In genomic region chr2:11551569-11552259, GRCh38 we compare ENCODE assay signal across 1 cellular context.
TF ChIP-seq lines count a peak whose summit lies in the region.

No MANE protein-coding gene starts in this region.

TF ChIP-seq in HepG2, 621 proteins besides CTCF, POLR2A, EP300 and RAD21:
- TF ChIP-seq TRIM24 (CRISPR knock-in tag; IDR thresholded peaks at IDR 0.05): 0 out of 2 replicates have a peak, but pooled peaks have one; percentile 34
- TF ChIP-seq SP4 (CRISPR knock-in tag; IDR thresholded peaks at IDR 0.05): 0 out of 2 replicates have a peak, but pooled peaks have one; percentile 50
- no peak for TF ChIP-seq NONO (IDR thresholded peaks at IDR 0.05)
- TF ChIP-seq NONO (CRISPR knock-in tag; conservative IDR thresholded peaks at IDR 0.05): 0 out of 2 replicates have a peak, but pooled peaks have one; percentile 22
- no peak for TF ChIP-seq HMG20A (CRISPR knock-in tag; IDR thresholded peaks at IDR 0.05; ENCODE audit: borderline replicate concordance)
- peak; percentile 95 for TF ChIP-seq ZMYM3 (CRISPR knock-in tag; IDR thresholded peaks at IDR 0.05)
- peak; percentile 97 for TF ChIP-seq ZNF629 (CRISPR knock-in tag; conservative IDR thresholded peaks at IDR 0.05)
- no peak for TF ChIP-seq FOXO4 (CRISPR knock-in tag; conservative IDR thresholded peaks at IDR 0.05)
- TF ChIP-seq ZNF788 (CRISPR knock-in tag; IDR thresholded peaks at IDR 0.05; ENCODE audit: borderline replicate concordance): no peak
- no peak for TF ChIP-seq ZNF441 (CRISPR knock-in tag; IDR thresholded peaks at IDR 0.05; ENCODE audit: borderline replicate concordance)
- TF ChIP-seq, protein P1, sequence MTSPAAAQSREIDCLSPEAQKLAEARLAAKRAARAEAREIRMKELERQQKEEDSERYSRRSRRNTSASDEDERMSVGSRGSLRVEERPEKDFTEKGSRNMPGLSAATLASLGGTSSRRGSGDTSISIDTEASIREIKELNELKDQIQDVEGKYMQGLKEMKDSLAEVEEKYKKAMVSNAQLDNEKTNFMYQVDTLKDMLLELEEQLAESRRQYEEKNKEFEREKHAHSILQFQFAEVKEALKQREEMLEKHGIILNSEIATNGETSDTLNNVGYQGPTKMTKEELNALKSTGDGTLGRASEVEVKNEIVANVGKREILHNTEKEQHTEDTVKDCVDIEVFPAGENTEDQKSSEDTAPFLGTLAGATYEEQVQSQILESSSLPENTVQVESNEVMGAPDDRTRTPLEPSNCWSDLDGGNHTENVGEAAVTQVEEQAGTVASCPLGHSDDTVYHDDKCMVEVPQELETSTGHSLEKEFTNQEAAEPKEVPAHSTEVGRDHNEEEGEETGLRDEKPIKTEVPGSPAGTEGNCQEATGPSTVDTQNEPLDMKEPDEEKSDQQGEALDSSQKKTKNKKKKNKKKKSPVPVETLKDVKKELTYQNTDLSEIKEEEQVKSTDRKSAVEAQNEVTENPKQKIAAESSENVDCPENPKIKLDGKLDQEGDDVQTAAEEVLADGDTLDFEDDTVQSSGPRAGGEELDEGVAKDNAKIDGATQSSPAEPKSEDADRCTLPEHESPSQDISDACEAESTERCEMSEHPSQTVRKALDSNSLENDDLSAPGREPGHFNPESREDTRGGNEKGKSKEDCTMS (CRISPR knock-in tag; conservative IDR thresholded peaks at IDR 0.05): no peak
- TF ChIP-seq CERS6 (CRISPR knock-in tag; IDR thresholded peaks at IDR 0.05): no peak
- no peak for TF ChIP-seq MYC (CRISPR knock-in tag; IDR thresholded peaks at IDR 0.05; ENCODE audit: borderline replicate concordance)
- no peak for TF ChIP-seq ELF4 (CRISPR knock-in tag; IDR thresholded peaks at IDR 0.05; ENCODE audit: borderline replicate concordance)
- TF ChIP-seq TCF7L2 (IDR thresholded peaks at IDR 0.05; ENCODE audit: low read depth, low read length): no peak
- TF ChIP-seq KDM1A (CRISPR knock-in tag; IDR thresholded peaks at IDR 0.05): peak; percentile 58; the same call in 1 of the 2 replicates
- no peak for TF ChIP-seq NKX3-1 (CRISPR knock-in tag; IDR thresholded peaks at IDR 0.05)
- no peak for TF ChIP-seq GATAD2A (CRISPR knock-in tag; IDR thresholded peaks at IDR 0.05)
- 0 out of 2 replicates have a peak, but pooled peaks have one; percentile 40 for TF ChIP-seq CHD4 (IDR thresholded peaks at IDR 0.05; ENCODE audit: borderline replicate concordance, low read length)
TF ChIP-seq in HepG2: peak in this region for 7.
